Comparison of ENCODE assay signal across 19 cellular contexts in the genomic region with DNA sequence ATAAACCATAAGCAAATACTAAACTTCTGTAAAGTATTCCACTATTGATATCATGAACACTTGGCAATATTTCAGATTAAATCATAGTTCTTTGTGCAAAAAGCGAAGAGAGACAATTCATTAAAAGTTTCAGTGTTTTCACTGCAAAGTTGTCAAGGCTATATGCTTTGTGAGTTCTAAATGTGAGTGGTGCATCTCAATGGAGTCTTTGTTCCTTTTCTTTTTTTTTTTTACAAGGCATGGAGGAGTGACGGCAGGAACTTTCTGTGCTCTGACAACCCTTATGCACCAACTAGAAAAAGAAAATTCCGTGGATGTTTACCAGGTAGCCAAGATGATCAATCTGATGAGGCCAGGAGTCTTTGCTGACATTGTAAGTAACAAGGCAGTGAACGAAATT.
A peak's percentile ranks its signal among the peaks of the same experiment; 100 is the strongest.
DNase-seq lines count a peak whose midpoint lies in the region; ATAC-seq and TF ChIP-seq lines count a peak whose summit lies in the region.
"Had no signal": no experiment of that assay in that cellular context is flagged by ENCODE, and none has a peak within 500 bp of the region (broad histone marks: within the 10 kb centered on the region; RNA-seq: fewer than 3 reads in every experiment).

No MANE protein-coding gene starts in this region.

- H3K79me2 ChIP-seq in GM23338 (replicated peaks; ENCODE audit: insufficient read depth) = no peaks in the 10 kb centered on the region

- no peaks in the 10 kb centered on the region for H4K20me1 ChIP-seq in GM23338 (replicated peaks; ENCODE audit: insufficient read depth)
- H4K20me1 ChIP-seq: BLaER1 had no signal

- H3K36me3 ChIP-seq in GM23338 (ENCODE audit: insufficient read depth) (peaks cover 23% of the 10 kb centered on the region; the same call in 1 of the 2 replicates), heart left ventricle (no peaks in the 10 kb centered on the region)
- H3K36me3 ChIP-seq: BLaER1 had no signal

- H3K9me3 Mint-ChIP-seq in GM23338 = no peaks in the 10 kb centered on the region
- no peaks in the 10 kb centered on the region for H3K9me3 Mint-ChIP-seq in brain
- no peaks in the 10 kb centered on the region for H3K9me3 Mint-ChIP-seq in progenitor cell of endocrine pancreas (ENCODE audit: low read depth)

- H3K36me3 Mint-ChIP-seq in GM23338 (ENCODE audit: low read depth) = peaks cover 39% of the 10 kb centered on the region
- H3K36me3 Mint-ChIP-seq in brain = peaks cover 45% of the 10 kb centered on the region
- no peaks in the 10 kb centered on the region for H3K36me3 Mint-ChIP-seq in progenitor cell of endocrine pancreas (ENCODE audit: insufficient read depth)
- H3K36me3 Mint-ChIP-seq: CD4-positive, CD25-positive, alpha-beta regulatory T cell; CD8-positive, alpha-beta T cell had no signal

- TF ChIP-seq CTCF in GM23338 (conservative IDR thresholded peaks at IDR 0.05; ENCODE audit: low read depth in 2 of 2) (no peak), brain (conservative IDR thresholded peaks at IDR 0.05) (no peak), progenitor cell of endocrine pancreas (IDR thresholded peaks at IDR 0.05; ENCODE audit: unreplicated experiment) (no peak), heart left ventricle (IDR thresholded peaks at IDR 0.05) (no peak)

- H3F3A ChIP-seq in GM23338 (replicated peaks; ENCODE audit: low read depth) = no peaks in the 10 kb centered on the region

- H3K4me1 ChIP-seq in GM23338 (ENCODE audit: insufficient read depth) (peaks cover 17% of the 10 kb centered on the region), heart left ventricle (no peaks in the 10 kb centered on the region)
- H3K4me1 ChIP-seq: BLaER1 had no signal

- peaks cover 28% of the 10 kb centered on the region for H3K4me1 Mint-ChIP-seq in GM23338
- no peaks in the 10 kb centered on the region for H3K4me1 Mint-ChIP-seq in brain
- H3K4me1 Mint-ChIP-seq in progenitor cell of endocrine pancreas (ENCODE audit: low read depth) = peaks cover 7% of the 10 kb centered on the region
- H3K4me1 Mint-ChIP-seq: B cell; CD4-positive, CD25-positive, alpha-beta regulatory T cell had no signal

- H3K27ac Mint-ChIP-seq in GM23338 (no peak overlapping the region), brain (peak overlapping the region in 3 of 5 experiments; percentile 18 to 56 (median 53)), progenitor cell of endocrine pancreas (peak overlapping the region; percentile 49)
- H3K27ac Mint-ChIP-seq: B cell; CD4-positive, CD25-positive, alpha-beta regulatory T cell; CD8-positive, alpha-beta T cell had no signal

- no peak overlapping the region for H2AFZ ChIP-seq in GM23338

- H3K27me3 Mint-ChIP-seq in GM23338 (ENCODE audit: insufficient read depth, low read depth, poor library complexity) (no peaks in the 10 kb centered on the region), brain (no peaks in the 10 kb centered on the region), progenitor cell of endocrine pancreas (no peaks in the 10 kb centered on the region)
- H3K27me3 Mint-ChIP-seq: CD4-positive, CD25-positive, alpha-beta regulatory T cell had no signal

- intact Hi-C loops in heart left ventricle (cut with DNase I) = no loop called here

- no peak overlapping the region for H3K4me3 ChIP-seq in GM23338
- no peak overlapping the region for H3K4me3 ChIP-seq in heart left ventricle
- H3K4me3 ChIP-seq: BLaER1, GM12878 had no signal

- DNase-seq in GM23338 (ENCODE audit: low spot score) (no peak), progenitor cell of endocrine pancreas (ENCODE audit: low spot score, unreplicated experiment) (no peak), ureter (ENCODE audit: low spot score) (no peak), heart left ventricle (no peak), NCI-H510A (lab: John Stamatoyannopoulos, UW) (no peak)
- DNase-seq: CD4-positive, CD25-positive, alpha-beta regulatory T cell; CD8-positive, alpha-beta T cell; DMS 273 treated with DMSO at 0.1 percent for 48 hours; DMS79; EL; GDM1; GOT3; H7 had no signal

- no peaks in the 10 kb centered on the region for H3K9me2 ChIP-seq in GM23338 (ENCODE audit: insufficient read depth)

- H3K4me2 ChIP-seq in GM23338 = no peak overlapping the region
- H3K4me2 ChIP-seq: BLaER1 had no signal

- peak; percentile 42 for ATAC-seq in GM23338
- ATAC-seq in heart left ventricle = no peak
- ATAC-seq: CD8-positive, alpha-beta T cell; GM12878; HCT116 had no signal

- H3K4me3 Mint-ChIP-seq in GM23338 = no peak overlapping the region
- no peak overlapping the region for H3K4me3 Mint-ChIP-seq in brain
- H3K4me3 Mint-ChIP-seq in progenitor cell of endocrine pancreas (ENCODE audit: low read depth) = no peak overlapping the region
- H3K4me3 Mint-ChIP-seq: B cell; CD4-positive, CD25-positive, alpha-beta regulatory T cell; CD8-positive, alpha-beta T cell had no signal

- 70 to 75% (median 74%) methylated on average over 4 of the region's 4 CpGs for WGBS in heart left ventricle, 4 donors

- no peak overlapping the region for H3K27ac ChIP-seq in GM23338 (ENCODE audit: low read depth)
- no peak overlapping the region for H3K27ac ChIP-seq in heart left ventricle
- H3K27ac ChIP-seq: BLaER1, C4-2B had no signal

- no peaks in the 10 kb centered on the region for H3K9me3 ChIP-seq in heart left ventricle
- H3K9me3 ChIP-seq: BLaER1 had no signal

- H3K27me3 ChIP-seq in GM23338 (ENCODE audit: insufficient read depth) = no peaks in the 10 kb centered on the region
- H3K27me3 ChIP-seq in heart left ventricle = no peaks in the 10 kb centered on the region
- H3K27me3 ChIP-seq: BLaER1 had no signal

- TF ChIP-seq POLR2A in heart left ventricle (IDR thresholded peaks at IDR 0.05) = no peak

TF ChIP-seq in GM23338, 12 proteins besides CTCF, POLR2A, EP300 and RAD21:
- no peak for TF ChIP-seq STAT1 (IDR thresholded peaks at IDR 0.05; ENCODE audit: unreplicated experiment)
- TF ChIP-seq JUNB (IDR thresholded peaks at IDR 0.05; ENCODE audit: unreplicated experiment) = no peak
- no peak for TF ChIP-seq ZNF331 (CRISPR knock-in tag; IDR thresholded peaks at IDR 0.05; ENCODE audit: low read depth)
